21 cellular contexts compared by ENCODE assay signal in genomic region chr3:166445865-166446264, GRCh38.
DNase-seq lines count a peak whose midpoint lies in the region; ATAC-seq, FAIRE-seq and TF ChIP-seq lines count a peak whose summit lies in the region.
"Had no signal": no experiment of that assay in that cellular context is flagged by ENCODE, and none has a peak within 500 bp of the region (broad histone marks: within the 10 kb centered on the region; RNA-seq: fewer than 3 reads in every experiment).

No MANE protein-coding gene starts in this region.

- H3K4me3 Mint-ChIP-seq in neural progenitor cell: no peak overlapping the region
- H3K4me3 Mint-ChIP-seq: CD8-positive, alpha-beta T cell had no signal

- no peak for TF ChIP-seq POLR2A in K562 (conservative IDR thresholded peaks at IDR 0.05)

- H4K20me1 ChIP-seq in K562 (replicated peaks; ENCODE audit: control insufficient read depth, insufficient read depth, low read length) (no peaks in the 10 kb centered on the region), neural progenitor cell (ENCODE audit: low read depth) (no peaks in the 10 kb centered on the region)
- H4K20me1 ChIP-seq: BLaER1 had no signal

- FAIRE-seq in K562 (lab: Jason Lieb, UNC): no peak
- FAIRE-seq: G401.6 had no signal

- intact Hi-C loops in K562 (cut with micrococcal nuclease): no loop called here

- H3K27ac Mint-ChIP-seq in neural progenitor cell: no peak overlapping the region
- no peak overlapping the region for H3K27ac Mint-ChIP-seq in activated naive CD4-positive, alpha-beta T cell treated with anti-CD3 and anti-CD28 coated beads, Interleukin-2, amount 50 U/mL, for 72 hours
- H3K27ac Mint-ChIP-seq: CD8-positive, alpha-beta T cell had no signal

- CTCF ChIA-PET in K562 (lab: Yijun Ruan, JAX; ENCODE audit: low intra/inter-chr PET ratio): no interaction called here
- CTCF ChIA-PET in HEK293T (lab: Yijun Ruan, JAX): no interaction called here

- H3F3A ChIP-seq in neural progenitor cell (ENCODE audit: low read depth): no peaks in the 10 kb centered on the region

- no peak overlapping the region for H3K27ac ChIP-seq in K562 (ENCODE audit: extremely low read depth, low read depth, low read length)
- H3K27ac ChIP-seq in neural progenitor cell: no peak overlapping the region
- H3K27ac ChIP-seq: BLaER1, KMS-11, Peyer's patch had no signal

- no peaks in the 10 kb centered on the region for H3K36me3 Mint-ChIP-seq in neural progenitor cell
- no peaks in the 10 kb centered on the region for H3K36me3 Mint-ChIP-seq in activated naive CD4-positive, alpha-beta T cell treated with anti-CD3 and anti-CD28 coated beads, Interleukin-2, amount 50 U/mL, for 72 hours
- H3K36me3 Mint-ChIP-seq: CD8-positive, alpha-beta T cell had no signal

- H3K9ac ChIP-seq in K562 (ENCODE audit: insufficient read depth in 1 of 2, low read depth in 2 of 2, low read length in 2 of 2): no peak overlapping the region
- no peak overlapping the region for H3K9ac ChIP-seq in neural progenitor cell
- H3K9ac ChIP-seq: BLaER1, KMS-11 had no signal

- no peak overlapping the region for H3K4me2 ChIP-seq in K562 (ENCODE audit: insufficient read depth, low read length)
- no peak overlapping the region for H3K4me2 ChIP-seq in neural progenitor cell
- H3K4me2 ChIP-seq: BLaER1, KMS-11 had no signal

- H3K9me3 ChIP-seq in K562 (replicated peaks; ENCODE audit: control insufficient read depth, insufficient read depth, low read depth, low read length) (0 out of 2 replicates have a peak, but pooled peaks cover 2% of the 10 kb centered on the region), neural progenitor cell (ENCODE audit: low read depth) (no peaks in the 10 kb centered on the region)
- H3K9me3 ChIP-seq: Peyer's patch had no signal

- in situ Hi-C loops in K562 (cut with MboI): no loop called here

- no peak overlapping the region for H3K4me3 ChIP-seq in K562
- no peak overlapping the region for H3K4me3 ChIP-seq in neural progenitor cell
- H3K4me3 ChIP-seq: BLaER1, MG63, Peyer's patch had no signal

- no peaks in the 10 kb centered on the region for H3K27me3 Mint-ChIP-seq in neural progenitor cell (ENCODE audit: insufficient read depth, low read depth)

- POLR2A ChIA-PET in K562 (lab: Yijun Ruan, JAX) (no interaction called here), HEK293T (lab: Yijun Ruan, JAX) (no interaction called here)

- no TSS peak for BruUV-seq in K562 (replicated peaks; lab: Mats Ljungman, UMichigan)

- ATAC-seq in K562: no peak
- no peak for ATAC-seq in activated naive CD4-positive, alpha-beta T cell treated with anti-CD3 and anti-CD28 coated beads, Interleukin-2, amount 50 U/mL, for 72 hours
- ATAC-seq: CD8-positive, alpha-beta T cell had no signal

- H3K27me3 ChIP-seq in K562 (ENCODE audit: control insufficient read depth in 2 of 2, insufficient read depth in 2 of 2, low read length in 2 of 2) (no peaks in the 10 kb centered on the region), neural progenitor cell (no peaks in the 10 kb centered on the region)
- H3K27me3 ChIP-seq: BLaER1, MG63, Peyer's patch had no signal

- H3K9me3 Mint-ChIP-seq in neural progenitor cell: no peaks in the 10 kb centered on the region
- H3K9me3 Mint-ChIP-seq in activated naive CD4-positive, alpha-beta T cell treated with anti-CD3 and anti-CD28 coated beads, Interleukin-2, amount 50 U/mL, for 72 hours: peaks cover 0 to 14% of the 10 kb centered on the region in 2 donors

- no peaks in the 10 kb centered on the region for H3K9me1 ChIP-seq in K562 (ENCODE audit: control insufficient read depth, insufficient read depth, low read length)

- H3K79me2 ChIP-seq in K562 (ENCODE audit: control insufficient read depth, insufficient read depth, low read length) (no peaks in the 10 kb centered on the region), neural progenitor cell (ENCODE audit: low read depth) (no peaks in the 10 kb centered on the region)

- no peaks in the 10 kb centered on the region for H3K36me3 ChIP-seq in K562 (ENCODE audit: control insufficient read depth, insufficient read depth, low read length)
- no peaks in the 10 kb centered on the region for H3K36me3 ChIP-seq in neural progenitor cell
- H3K36me3 ChIP-seq: BLaER1, MG63, Peyer's patch had no signal

- H3K4me1 Mint-ChIP-seq in neural progenitor cell: no peaks in the 10 kb centered on the region

- TF ChIP-seq RAD21 in K562 (CRISPR knock-in tag; conservative IDR thresholded peaks at IDR 0.05 in 1 of 2, IDR thresholded peaks at IDR 0.05 in 1 of 2): no peak

- TF ChIP-seq EP300 in K562 (IDR thresholded peaks at IDR 0.05; ENCODE audit: low read length): no peak

- TF ChIP-seq CTCF in K562 (IDR thresholded peaks at IDR 0.05 in 2 of 3, conservative IDR thresholded peaks at IDR 0.05 in 1 of 3; ENCODE audit: insufficient read depth in 2 of 3, low read depth in 1 of 3, low read length in 3 of 3) (no peak), neural progenitor cell (IDR thresholded peaks at IDR 0.05) (no peak)

- DNase-seq in SIG-M5 treated with dmso at 0.1 percent for 504 hours (lab: John Stamatoyannopoulos, UW; ENCODE audit: unreplicated experiment) (peak; percentile 63), SIG-M5 (lab: John Stamatoyannopoulos, UW) (no peak), NOMO-1 treated with DMSO at 0.1 percent for 48 hours (lab: John Stamatoyannopoulos, UW; ENCODE audit: unreplicated experiment) (peak; percentile 83), K562 (ENCODE audit: extremely low read depth in 1 of 4, low spot score in 3 of 4) (no peak), neural progenitor cell (ENCODE audit: low spot score) (no peak), HEK293T (ENCODE audit: extremely low spot score) (no peak), T-helper 1 cell (no peak)
- no peak for DNase-seq in activated naive CD4-positive, alpha-beta T cell treated with anti-CD3 and anti-CD28 coated beads, Interleukin-2, amount 50 U/mL, for 72 hours (ENCODE audit: low spot score in 2 of 2)
- DNase-seq: 8988T; CD8-positive, alpha-beta T cell; DMS79 treated with DMSO at 0.1 percent for 48 hours; HCEC 1CT; NCI-H1417; NCI-H187 treated with DMSO at 0.1 percent for 48 hours; NCI-H69; Peyer's patch; SHP77 had no signal

- no peak overlapping the region for H2AFZ ChIP-seq in K562 (ENCODE audit: low read depth, low read length)
- peak overlapping the region; percentile 11 for H2AFZ ChIP-seq in neural progenitor cell (replicated peaks)

- H3K4me1 ChIP-seq in K562 (replicated peaks in 1 of 2; ENCODE audit: control insufficient read depth in 2 of 2, insufficient read depth in 2 of 2, low read length in 2 of 2) (no peaks in the 10 kb centered on the region), neural progenitor cell (no peaks in the 10 kb centered on the region)
- H3K4me1 ChIP-seq: BLaER1, Peyer's patch had no signal

TF ChIP-seq in K562, 482 proteins besides CTCF, POLR2A, EP300 and RAD21:
- TF ChIP-seq RAD51 (IDR thresholded peaks at IDR 0.05; ENCODE audit: borderline replicate concordance, low read depth) (no peak), KLF13 (tag; IDR thresholded peaks at IDR 0.05; ENCODE audit: borderline replicate concordance, low read depth) (no peak), MAFG (tag; conservative IDR thresholded peaks at IDR 0.05) (peak; percentile 32; the same call in 1 of the 2 replicates), ZNF316 (IDR thresholded peaks at IDR 0.05) (peak; percentile 52), ELF1 (tag; IDR thresholded peaks at IDR 0.05) (no peak)

TF ChIP-seq in HEK293T, 16 proteins besides CTCF, POLR2A, EP300 and RAD21:
- TF ChIP-seq SP1 (IDR thresholded peaks at IDR 0.05) (no peak), PKNOX1 (IDR thresholded peaks at IDR 0.05) (no peak), HDGF (IDR thresholded peaks at IDR 0.05; ENCODE audit: borderline replicate concordance) (no peak), ZNF384 (IDR thresholded peaks at IDR 0.05) (no peak), ELF4 (IDR thresholded peaks at IDR 0.05) (no peak), TARDBP (IDR thresholded peaks at IDR 0.05) (no peak), ARNT (IDR thresholded peaks at IDR 0.05) (no peak), FOXA1 (IDR thresholded peaks at IDR 0.05) (no peak), L3MBTL2 (conservative IDR thresholded peaks at IDR 0.05) (no peak), FOXM1 (IDR thresholded peaks at IDR 0.05; ENCODE audit: borderline replicate concordance) (no peak), SUZ12 (IDR thresholded peaks at IDR 0.05) (no peak), LEF1 (IDR thresholded peaks at IDR 0.05; ENCODE audit: borderline replicate concordance) (no peak), CTBP1 (IDR thresholded peaks at IDR 0.05; ENCODE audit: borderline replicate concordance) (no peak), BHLHE40 (IDR thresholded peaks at IDR 0.05; ENCODE audit: borderline replicate concordance) (no peak), NFRKB (IDR thresholded peaks at IDR 0.05) (no peak), FOXK2 (IDR thresholded peaks at IDR 0.05) (no peak)

Comparison
In these comparisons a context has a peak if more than half of its experiments do, and no peak if none do; other contexts are left out.
1. DNase-seq: peak in SIG-M5 treated with dmso at 0.1 percent for 504 hours (single experiment) and NOMO-1 treated with DMSO at 0.1 percent for 48 hours (single experiment); none in SIG-M5 (single experiment), K562 (0 of 4), neural progenitor cell (single experiment), HEK293T (single experiment), T-helper 1 cell (0 of 5) and activated naive CD4-positive, alpha-beta T cell treated with anti-CD3 and anti-CD28 coated beads, Interleukin-2, amount 50 U/mL, for 72 hours (0 of 2).